Comparison of ENCODE assay signal across 11 cellular contexts in the genomic region with DNA sequence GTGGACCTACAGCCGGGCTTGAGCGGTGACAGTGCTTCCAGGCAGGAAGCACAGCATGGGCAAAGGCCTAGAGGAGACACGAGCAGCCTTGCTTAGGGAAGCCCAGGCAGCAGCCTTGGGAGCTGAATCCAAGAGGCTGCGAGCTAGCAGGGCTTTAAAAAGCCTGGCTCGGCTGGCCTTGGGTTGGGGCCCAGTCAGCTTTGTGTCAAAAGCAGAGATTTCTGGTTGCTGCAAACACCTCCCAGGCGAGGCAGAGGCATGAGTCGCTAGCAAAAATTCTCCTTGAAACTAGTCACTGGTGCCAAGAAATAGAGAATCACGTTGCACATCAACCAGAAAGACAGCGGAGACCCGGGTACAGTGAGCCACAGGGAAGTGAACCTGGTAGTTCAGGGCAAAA. TPM values are rescaled to one million over a fixed set of nuclear protein-coding genes. Genes with fewer than 3 reads are reported as not detected.
DNase-seq lines count a peak whose midpoint lies in the region; ATAC-seq and TF ChIP-seq lines count a peak whose summit lies in the region.
"Had no signal": no experiment of that assay in that cellular context is flagged by ENCODE, and none has a peak within 500 bp of the region (broad histone marks: within the 10 kb centered on the region; RNA-seq: fewer than 3 reads in every experiment).

No MANE protein-coding gene starts in this region.

- peak overlapping the region in 1 of 12 donors; percentile 9 for H3K27ac ChIP-seq in heart left ventricle
- H3K27ac ChIP-seq: stomach had no signal

- TF ChIP-seq CTCF in heart left ventricle (IDR thresholded peaks at IDR 0.05): no peak
- no peak for TF ChIP-seq CTCF in astrocyte of the spinal cord (IDR thresholded peaks at IDR 0.05; ENCODE audit: low read depth, low read length)
- no peak for TF ChIP-seq CTCF in GM10248 (IDR thresholded peaks at IDR 0.05; ENCODE audit: control extremely low read depth, extremely low read depth, low read depth, missing control alignments)

- POLR2A ChIA-PET in GM10248 (lab: Yijun Ruan, JAX): no interaction called here

- H3K36me3 ChIP-seq in heart left ventricle: no peaks in the 10 kb centered on the region
- H3K36me3 ChIP-seq: stomach had no signal

- CTCF ChIA-PET in GM10248 (lab: Yijun Ruan, JAX): no interaction called here

- TF ChIP-seq POLR2A in heart left ventricle (IDR thresholded peaks at IDR 0.05): no peak

- no peaks in the 10 kb centered on the region for H3K9me3 ChIP-seq in heart left ventricle
- H3K9me3 ChIP-seq: stomach had no signal

- DNase-seq in left cardiac atrium (no peak), heart left ventricle (no peak), astrocyte of the spinal cord (ENCODE audit: low read depth, low spot score) (peak; percentile 46), kidney tubule cell (ENCODE audit: low spot score) (peak; percentile 77), cerebellar nuclear complex (lab: John Stamatoyannopoulos, UW) (no peak), GM10248 (ENCODE audit: extremely low spot score) (no peak), germinal center (ENCODE audit: low spot score) (no peak)
- no peak for DNase-seq in stimulated activated CD4-positive, alpha-beta T cell treated with anti-CD3 and anti-CD28 coated beads, Interleukin-12 subunit alpha, Interleukin-12 subunit beta, amount 100 ng/mL, for 4 hours
- DNase-seq: activated CD8-positive, alpha-beta T cell treated with anti-CD3 and anti-CD28 coated beads, Interleukin-2, amount 10 ng/mL, durations not matched to agents 7 days and 5 days; NCI-H2081; stomach had no signal

- H3K27me3 ChIP-seq in heart left ventricle: peaks cover 0 to 15% (median 0%) of the 10 kb centered on the region in 9 donors

- intact Hi-C loops in left cardiac atrium (cut with DNase I): no loop called here
- intact Hi-C loops in heart left ventricle (cut with DNase I): no loop called here

- H3K4me3 ChIP-seq in heart left ventricle (no peak overlapping the region), astrocyte of the spinal cord (ENCODE audit: low read depth, low read length) (no peak overlapping the region)
- H3K4me3 ChIP-seq: stomach had no signal

- ATAC-seq in left cardiac atrium (peak; percentile 41 to 68), heart left ventricle (no peak)
- ATAC-seq: activated CD8-positive, alpha-beta T cell treated with anti-CD3 and anti-CD28 coated beads, Interleukin-2, amount 10 ng/mL, durations not matched to agents 7 days and 5 days had no signal

- no peaks in the 10 kb centered on the region for H3K4me1 ChIP-seq in heart left ventricle
- H3K4me1 ChIP-seq: stomach had no signal

- WGBS in heart left ventricle, 4 donors: 66 to 78% (median 72%) methylated on average over 10 of the region's 10 CpGs

- in situ Hi-C loops in astrocyte of the spinal cord (cut with HindIII; ENCODE audit: low sequenced_read_pairs): no loop called here

RNA-seq across cellular contexts. Expression of gene FGF4, which starts 16.1 kb away (rescaled TPM):
- not detected for total RNA-seq in left cardiac atrium
- total RNA-seq in heart left ventricle: not detected
- polyA plus RNA-seq in heart left ventricle: not detected
- total RNA-seq: activated CD8-positive, alpha-beta T cell treated with anti-CD3 and anti-CD28 coated beads, Interleukin-2, amount 10 ng/mL, durations not matched to agents 7 days and 5 days; stomach had no signal
- polyA plus RNA-seq: stomach had no signal

RNA-seq across cellular contexts. Expression of gene FGF3, which starts 27.9 kb away (rescaled TPM):
- total RNA-seq in left cardiac atrium (not detected), heart left ventricle (not detected)
- not detected for polyA plus RNA-seq in heart left ventricle
- total RNA-seq: activated CD8-positive, alpha-beta T cell treated with anti-CD3 and anti-CD28 coated beads, Interleukin-2, amount 10 ng/mL, durations not matched to agents 7 days and 5 days; stomach had no signal
- polyA plus RNA-seq: stomach had no signal

Comparison
In these comparisons a context has a peak if more than half of its experiments do, and no peak if none do; other contexts are left out.
1. ATAC-seq: peak in left cardiac atrium (2 of 2); none in heart left ventricle (0 of 4).
2. DNase-seq: peak in astrocyte of the spinal cord (single experiment) and kidney tubule cell (single experiment); none in left cardiac atrium (single experiment), heart left ventricle (0 of 5), stimulated activated CD4-positive, alpha-beta T cell treated with anti-CD3 and anti-CD28 coated beads, Interleukin-12 subunit alpha, Interleukin-12 subunit beta, amount 100 ng/mL, for 4 hours (single experiment), cerebellar nuclear complex (0 of 2), GM10248 (single experiment) and germinal center (single experiment).